8 cellular contexts compared by ENCODE assay signal in the genomic region with DNA sequence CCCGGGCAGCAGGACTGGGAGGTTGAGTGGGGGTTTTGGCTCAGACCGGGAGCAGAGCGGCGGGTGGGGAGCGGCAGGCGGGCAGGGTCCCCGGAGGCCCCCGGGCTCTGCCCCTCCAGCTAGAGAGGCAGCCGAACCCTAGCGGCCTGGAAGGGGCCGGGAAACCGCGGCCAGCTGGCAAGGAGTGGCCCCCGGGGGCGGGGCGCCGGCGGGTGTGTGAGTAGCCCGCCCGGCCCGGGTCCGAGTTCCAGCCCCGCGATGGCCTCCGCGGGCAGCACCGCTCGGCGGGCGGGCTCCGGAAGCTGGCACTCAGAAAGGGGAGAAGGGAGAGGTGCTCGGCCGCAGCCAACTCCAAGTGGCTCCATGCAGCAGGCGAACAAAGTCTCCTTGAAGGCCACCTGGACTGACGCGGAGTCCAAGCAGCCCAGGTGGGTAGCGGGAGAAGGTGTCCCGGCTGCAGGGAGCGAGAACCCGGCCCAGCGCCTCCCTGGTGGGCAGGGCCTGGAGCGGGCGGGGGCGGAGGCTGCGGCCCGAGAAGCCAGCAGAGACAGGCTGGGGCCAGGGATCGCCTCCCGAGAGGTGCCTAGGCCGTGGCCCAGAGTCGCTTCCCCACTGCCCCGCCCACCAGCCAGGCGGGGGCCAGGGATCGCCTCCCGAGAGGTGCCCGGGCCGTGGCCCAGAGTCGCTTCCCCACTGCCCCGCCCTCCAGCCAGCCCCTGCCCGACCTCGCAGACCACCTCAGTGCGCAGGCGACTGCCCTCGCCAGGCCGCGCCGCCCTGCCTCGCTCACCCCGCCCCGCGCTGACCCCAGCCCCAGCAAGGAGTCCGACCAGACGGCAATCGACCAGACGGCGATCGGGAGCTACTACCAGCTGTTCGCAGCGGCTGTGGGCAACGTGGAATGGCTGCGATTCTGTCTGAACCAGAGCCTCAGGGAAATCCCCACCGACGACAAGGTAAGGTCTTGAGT. TPM values are rescaled to one million over a fixed set of nuclear protein-coding genes. Genes with fewer than 3 reads are reported as not detected.
DNase-seq lines count a peak whose midpoint lies in the region; ATAC-seq, FAIRE-seq and TF ChIP-seq lines count a peak whose summit lies in the region.

A gene with protein sequence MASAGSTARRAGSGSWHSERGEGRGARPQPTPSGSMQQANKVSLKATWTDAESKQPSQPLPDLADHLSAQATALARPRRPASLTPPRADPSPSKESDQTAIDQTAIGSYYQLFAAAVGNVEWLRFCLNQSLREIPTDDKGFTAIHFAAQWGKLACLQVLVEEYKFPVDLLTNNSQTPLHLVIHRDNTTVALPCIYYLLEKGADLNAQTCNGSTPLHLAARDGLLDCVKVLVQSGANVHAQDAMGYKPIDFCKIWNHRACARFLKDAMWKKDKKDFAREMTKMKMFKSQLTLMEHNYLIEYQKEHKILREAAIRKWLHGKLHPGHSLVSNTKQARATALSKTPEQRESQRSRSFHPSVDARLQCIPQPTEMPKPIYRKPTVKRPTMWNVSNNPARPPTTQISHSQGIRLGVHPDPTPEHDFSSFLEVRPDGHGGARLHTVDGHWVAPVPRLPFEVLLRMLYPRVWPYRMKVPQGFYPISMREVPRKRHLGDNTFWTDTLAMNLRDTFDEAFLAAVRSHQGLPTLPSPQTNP (plus strand): TSS at position 243 of the 970 bp plus-strand sequence. CDS start 16 bp downstream, at position 259.

- H3K27ac Mint-ChIP-seq in activated CD8-positive, alpha-beta T cell treated with anti-CD3 and anti-CD28 coated beads, Interleukin-2, amount 10 ng/mL, durations not matched to agents 7 days and 5 days: peak within 1 kb of the TSS; percentile 84
- peak within 1 kb of the TSS; percentile 94 for H3K27ac Mint-ChIP-seq in neural crest cell (ENCODE audit: unreplicated experiment)

- H4K20me1 ChIP-seq in BLaER1 treated with 17β-estradiol and CSF1 and Interleukin-3, amounts not matched to agents 10 nM and 100 nM: peaks cover 6 to 59% (median 20%) of the 10 kb centered on the region in 11 experiments; a peak in 15 of 22 replicates

- peak within 1 kb of the TSS; percentile 52 to 71 (median 62) for H3K4me3 ChIP-seq in BLaER1 treated with 17β-estradiol and CSF1 and Interleukin-3, amounts not matched to agents 10 nM and 100 nM
- peak within 1 kb of the TSS; percentile 62 for H3K4me3 ChIP-seq in fibroblast of the aortic adventitia (ENCODE audit: low read depth, low read length)

- H3K9ac ChIP-seq in BLaER1 treated with 17β-estradiol and CSF1 and Interleukin-3, amounts not matched to agents 10 nM and 100 nM: peak within 1 kb of the TSS; percentile 31 to 81 (median 70); a peak in 21 of 22 replicates

- peak; percentile 43 for ATAC-seq in HG02798 (IDR thresholded peaks at IDR 0.05; ENCODE audit: poor library complexity, unreplicated experiment)
- peak; percentile 45 for ATAC-seq in activated CD8-positive, alpha-beta T cell treated with anti-CD3 and anti-CD28 coated beads, Interleukin-2, amount 10 ng/mL, durations not matched to agents 7 days and 5 days

- H3K9me3 ChIP-seq in BLaER1 treated with 17β-estradiol and CSF1 and Interleukin-3, amounts not matched to agents 10 nM and 100 nM (replicated peaks in 1 of 11): no peaks in the 10 kb centered on the region

- POLR2A ChIA-PET in activated CD8-positive, alpha-beta T cell treated with anti-CD3 and anti-CD28 coated beads, Interleukin-2, amount 10 ng/mL, durations not matched to agents 7 days and 5 days (lab: Charles Lee): no interaction called here

- no peaks in the 10 kb centered on the region for H3K36me3 Mint-ChIP-seq in activated CD8-positive, alpha-beta T cell treated with anti-CD3 and anti-CD28 coated beads, Interleukin-2, amount 10 ng/mL, durations not matched to agents 7 days and 5 days (ENCODE audit: low read depth)
- no peaks in the 10 kb centered on the region for H3K36me3 Mint-ChIP-seq in neural crest cell (ENCODE audit: low read depth)

- no peak for FAIRE-seq in D721Med (lab: Jason Lieb, UNC)

- H3K9me3 Mint-ChIP-seq in activated CD8-positive, alpha-beta T cell treated with anti-CD3 and anti-CD28 coated beads, Interleukin-2, amount 10 ng/mL, durations not matched to agents 7 days and 5 days (ENCODE audit: insufficient read depth): no peaks in the 10 kb centered on the region
- H3K9me3 Mint-ChIP-seq in neural crest cell: no peaks in the 10 kb centered on the region

- H3K4me1 Mint-ChIP-seq in activated CD8-positive, alpha-beta T cell treated with anti-CD3 and anti-CD28 coated beads, Interleukin-2, amount 10 ng/mL, durations not matched to agents 7 days and 5 days (ENCODE audit: low read depth): peaks cover 17% of the 10 kb centered on the region
- peaks cover 19% of the 10 kb centered on the region for H3K4me1 Mint-ChIP-seq in neural crest cell

- in situ Hi-C loops in GM13977 (cut with MboI; ENCODE audit: low pct_unique_long_range_greater_than_20kb, low sequenced_read_pairs, unreplicated experiment): no loop called here

- peaks cover 16 to 28% (median 24%) of the 10 kb centered on the region in 11 experiments for H3K27me3 ChIP-seq in BLaER1 treated with 17β-estradiol and CSF1 and Interleukin-3, amounts not matched to agents 10 nM and 100 nM

- peaks cover 9% of the 10 kb centered on the region for H3K27me3 Mint-ChIP-seq in activated CD8-positive, alpha-beta T cell treated with anti-CD3 and anti-CD28 coated beads, Interleukin-2, amount 10 ng/mL, durations not matched to agents 7 days and 5 days (ENCODE audit: low read depth)
- H3K27me3 Mint-ChIP-seq in neural crest cell (ENCODE audit: low read depth): peaks cover 3% of the 10 kb centered on the region

- H3K4me3 Mint-ChIP-seq in activated CD8-positive, alpha-beta T cell treated with anti-CD3 and anti-CD28 coated beads, Interleukin-2, amount 10 ng/mL, durations not matched to agents 7 days and 5 days: peak within 1 kb of the TSS; percentile 75
- H3K4me3 Mint-ChIP-seq in neural crest cell: peak within 1 kb of the TSS; percentile 83

- H3K27ac ChIP-seq in BLaER1 treated with 17β-estradiol and CSF1 and Interleukin-3, amounts not matched to agents 10 nM and 100 nM: peak within 1 kb of the TSS in 3 of 11 experiments; percentile 26 to 76 (median 76); a peak in 7 of 22 replicates

- TF ChIP-seq CTCF in fibroblast of the aortic adventitia (IDR thresholded peaks at IDR 0.05; ENCODE audit: insufficient read depth, low read length) (no peak), neural crest cell (conservative IDR thresholded peaks at IDR 0.05) (no peak), GM13977 (IDR thresholded peaks at IDR 0.05; ENCODE audit: extremely low read depth, insufficient read depth, missing control alignments) (no peak), D721Med (IDR thresholded peaks at IDR 0.05; ENCODE audit: insufficient read depth, missing control alignments) (no peak)

- peaks cover 17 to 30% (median 21%) of the 10 kb centered on the region in 10 experiments for H3K4me1 ChIP-seq in BLaER1 treated with 17β-estradiol and CSF1 and Interleukin-3, amounts not matched to agents 10 nM and 100 nM

- peak within 1 kb of the TSS; percentile 86 to 97 (median 92) for H3K4me2 ChIP-seq in BLaER1 treated with 17β-estradiol and CSF1 and Interleukin-3, amounts not matched to agents 10 nM and 100 nM

- DNase-seq in activated CD8-positive, alpha-beta T cell treated with anti-CD3 and anti-CD28 coated beads, Interleukin-2, amount 10 ng/mL, durations not matched to agents 7 days and 5 days: peak; percentile 22
- DNase-seq in fibroblast of the aortic adventitia (ENCODE audit: low read depth) (no peak), neural crest cell (ENCODE audit: low read depth, low spot score) (peak; percentile 67), GM13977 (ENCODE audit: low spot score) (no peak), D721Med (ENCODE audit: insufficient read length, low spot score) (no peak), HuH-7.5 (ENCODE audit: low spot score) (no peak)

- CTCF ChIA-PET in activated CD8-positive, alpha-beta T cell treated with anti-CD3 and anti-CD28 coated beads, Interleukin-2, amount 10 ng/mL, durations not matched to agents 7 days and 5 days (lab: Charles Lee): interaction anchor here (1.0 to 4.8 kb wide), 4 partner anchors 13 to 30 kb away, joined by 4 to 39 read pairs (median 5); no protein-coding TSS in a partner anchor

- peaks cover 0 to 14% (median 4%) of the 10 kb centered on the region in 11 experiments; a peak in 7 of 22 replicates for H3K36me3 ChIP-seq in BLaER1 treated with 17β-estradiol and CSF1 and Interleukin-3, amounts not matched to agents 10 nM and 100 nM

RNA-seq across cellular contexts. Expression of the gene that starts here (rescaled TPM):
- total RNA-seq in activated CD8-positive, alpha-beta T cell treated with anti-CD3 and anti-CD28 coated beads, Interleukin-2, amount 10 ng/mL, durations not matched to agents 7 days and 5 days: not detected
- total RNA-seq in fibroblast of the aortic adventitia (ENCODE audit: low replicate concordance) (1.1 and 6.5 TPM in 2 replicates), neural crest cell (1.2 and 1.7 TPM in 2 replicates)

Comparison
In these comparisons a context has a peak if more than half of its experiments do, and no peak if none do; other contexts are left out.
1. Peak in DNase-seq and ATAC-seq in activated CD8-positive, alpha-beta T cell treated with anti-CD3 and anti-CD28 coated beads, Interleukin-2, amount 10 ng/mL, durations not matched to agents 7 days and 5 days; RNA of the gene not detected or under 1 TPM.